In the genomic region with DNA sequence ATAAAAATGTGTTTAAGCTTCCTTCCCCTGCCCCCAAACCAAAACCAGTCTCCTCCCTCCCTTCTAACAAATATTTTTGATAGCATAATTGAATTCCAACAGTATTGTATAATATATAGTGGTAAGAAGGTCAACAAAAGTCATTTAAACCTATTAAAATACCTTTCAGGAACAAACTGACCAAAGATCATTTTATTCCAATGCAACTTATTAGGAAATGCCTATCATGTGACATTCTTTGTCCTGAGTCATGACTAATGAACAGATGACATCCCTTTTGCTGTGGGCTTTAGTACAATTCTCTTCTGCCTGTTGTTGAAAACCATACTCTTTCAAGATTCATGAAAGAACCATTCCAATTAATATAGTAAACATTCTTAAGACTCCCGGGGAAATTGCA, we compare ENCODE assay signal across 13 cellular contexts. TPM values are rescaled to one million over a fixed set of nuclear protein-coding genes. Genes with fewer than 3 reads are reported as not detected.
DNase-seq lines count a peak whose midpoint lies in the region; TF ChIP-seq lines count a peak whose summit lies in the region.
"Had no signal": no experiment of that assay in that cellular context is flagged by ENCODE, and none has a peak within 500 bp of the region (broad histone marks: within the 10 kb centered on the region; RNA-seq: fewer than 3 reads in every experiment).

No MANE protein-coding gene starts in this region.

- H3K36me3 ChIP-seq in suprapubic skin = no peaks in the 10 kb centered on the region
- H3K36me3 ChIP-seq: cardiac muscle cell, HAP-1 had no signal

- H3K9me3 ChIP-seq in suprapubic skin = no peaks in the 10 kb centered on the region
- H3K9me3 ChIP-seq: HAP-1, stomach had no signal

- peaks cover 21% of the 10 kb centered on the region for H3K4me1 ChIP-seq in suprapubic skin

- no peaks in the 10 kb centered on the region for H3K27me3 ChIP-seq in suprapubic skin
- H3K27me3 ChIP-seq: cardiac muscle cell, stomach had no signal

- TF ChIP-seq EP300 in suprapubic skin (IDR thresholded peaks at IDR 0.05) = no peak

- no peak for TF ChIP-seq POLR2A in suprapubic skin (IDR thresholded peaks at IDR 0.05)

- DNase-seq in NCI-H2171 treated with DMSO at 0.1 percent for 48 hours (lab: John Stamatoyannopoulos, UW) (peak; percentile 77), NCI-H2171 (lab: John Stamatoyannopoulos, UW) (no peak), astrocyte of the hippocampus (ENCODE audit: low read depth, low spot score) (peak; percentile 53), hepatic stellate cell (ENCODE audit: low spot score) (peak; percentile 52), suprapubic skin (ENCODE audit: low spot score in 2 of 2) (no peak), DMS79 treated with DMSO at 0.1 percent for 48 hours (lab: John Stamatoyannopoulos, UW) (no peak), ureter (ENCODE audit: low spot score) (no peak), COR-L47 (lab: John Stamatoyannopoulos, UW) (no peak)
- DNase-seq: activated CD8-positive, alpha-beta memory T cell treated with anti-CD3 and anti-CD28 coated beads, Interleukin-2, amount 50 U/mL, for 4 hours; NCI-H1048; stomach had no signal

- no peak overlapping the region for H3K4me3 ChIP-seq in suprapubic skin
- H3K4me3 ChIP-seq: cardiac muscle cell, HAP-1, stomach had no signal

- H3K27ac ChIP-seq in suprapubic skin = peak overlapping the region; percentile 65
- H3K27ac ChIP-seq: cardiac muscle cell, stomach had no signal

- TF ChIP-seq CTCF in suprapubic skin (IDR thresholded peaks at IDR 0.05) = no peak

- 56% methylated on average over 1 of the region's 1 CpG for WGBS in suprapubic skin

RNA-seq across cellular contexts. Expression of a gene that starts 51.5 kb away (rescaled TPM):
- 10 to 100 TPM; 59.7 to 64.0 (median 60.9) TPM for total RNA-seq in suprapubic skin
- total RNA-seq in ureter = 45.3 TPM

Comparison
In these comparisons a context has a peak if more than half of its experiments do, and no peak if none do; other contexts are left out.
1. DNase-seq: peak in NCI-H2171 treated with DMSO at 0.1 percent for 48 hours (single experiment), astrocyte of the hippocampus (single experiment) and hepatic stellate cell (single experiment); none in NCI-H2171 (single experiment), suprapubic skin (0 of 2), DMS79 treated with DMSO at 0.1 percent for 48 hours (single experiment), ureter (single experiment) and COR-L47 (single experiment).